Comparison of ENCODE assay signal across 9 cellular contexts in the genomic region with DNA sequence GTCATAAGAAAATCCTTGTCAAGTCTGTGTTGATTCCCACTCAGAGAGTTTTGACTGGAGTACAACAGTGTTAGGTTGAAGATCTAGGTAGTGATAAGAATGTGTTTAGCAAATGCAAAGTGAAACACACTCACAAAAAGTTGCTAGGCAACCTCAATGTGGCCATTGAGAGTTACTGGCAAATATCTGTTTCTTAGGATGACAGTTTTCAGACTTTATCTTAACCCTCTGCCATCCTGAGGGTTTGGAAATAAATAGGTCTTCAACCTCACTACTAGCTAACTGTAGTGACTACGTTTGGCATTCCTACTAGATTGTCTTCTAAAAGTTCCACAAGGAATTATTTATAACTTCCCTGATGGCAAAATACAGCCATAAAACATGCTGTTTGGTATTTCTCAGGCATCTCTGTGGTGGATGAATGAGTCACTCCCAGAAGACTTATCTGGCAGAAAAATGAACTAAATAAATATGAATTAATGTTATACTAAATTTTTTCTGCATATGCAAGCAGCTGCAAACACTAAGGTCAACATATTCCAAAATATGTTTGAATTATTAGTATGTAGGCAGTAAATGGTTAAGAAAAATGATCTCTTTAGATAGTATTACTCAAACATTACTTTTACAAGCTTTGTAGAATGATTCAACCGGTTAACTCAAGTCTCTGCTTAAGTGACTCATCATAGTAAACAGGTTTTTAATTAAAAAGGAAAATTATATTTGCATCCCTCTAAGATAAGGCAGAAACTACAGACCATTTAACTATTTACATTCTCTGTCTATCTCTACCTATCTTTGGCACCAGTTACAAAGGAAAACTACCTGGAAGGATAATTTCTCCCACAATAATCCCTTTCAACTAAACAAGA.
A peak's percentile ranks its signal among the peaks of the same experiment; 100 is the strongest.
DNase-seq lines count a peak whose midpoint lies in the region; ATAC-seq lines count a peak whose summit lies in the region.
"Had no signal": no experiment of that assay in that cellular context is flagged by ENCODE, and none has a peak within 500 bp of the region (broad histone marks: within the 10 kb centered on the region; RNA-seq: fewer than 3 reads in every experiment).

No MANE protein-coding gene starts in this region.

- peak; percentile 62 to 67 for ATAC-seq in activated CD4-positive, CD25-positive, alpha-beta regulatory T cell treated with anti-CD3 and anti-CD28 coated beads, Interleukin-2, amount 50 U/mL, for 24 hours
- ATAC-seq in HG03139 (IDR thresholded peaks at IDR 0.05; ENCODE audit: unreplicated experiment): no peak

- no peak for DNase-seq in activated CD4-positive, CD25-positive, alpha-beta regulatory T cell treated with anti-CD3 and anti-CD28 coated beads, Interleukin-2, amount 50 U/mL, for 72 hours
- peak; percentile 15 for DNase-seq in T1000 (lab: John Stamatoyannopoulos, UW)
- peak; percentile 60 for DNase-seq in fibroblast of the conjunctiva (ENCODE audit: low read depth)
- peak; percentile 92 for DNase-seq in stromal cell of bone marrow (ENCODE audit: low read depth)
- no peak for DNase-seq in SKM-1 treated with dmso at 0.1 percent for 144 hours (lab: John Stamatoyannopoulos, UW; ENCODE audit: unreplicated experiment)
- DNase-seq in NCI-H748 treated with DMSO at 0.1 percent for 48 hours (lab: John Stamatoyannopoulos, UW): no peak
- DNase-seq: C1 segment of cervical spinal cord had no signal

Comparison
In these comparisons a context has a peak if more than half of its experiments do, and no peak if none do; other contexts are left out.
1. DNase-seq: peak in T1000 (single experiment), fibroblast of the conjunctiva (single experiment) and stromal cell of bone marrow (single experiment); none in activated CD4-positive, CD25-positive, alpha-beta regulatory T cell treated with anti-CD3 and anti-CD28 coated beads, Interleukin-2, amount 50 U/mL, for 72 hours (single experiment), SKM-1 treated with dmso at 0.1 percent for 144 hours (single experiment) and NCI-H748 treated with DMSO at 0.1 percent for 48 hours (single experiment).